Comparison of ENCODE assay signal across 15 cellular contexts in genomic region chr17:2267354-2267753, GRCh38. TPM values are rescaled to one million over a fixed set of nuclear protein-coding genes. Genes with fewer than 3 reads are reported as not detected.
DNase-seq lines count a peak whose midpoint lies in the region; ATAC-seq and TF ChIP-seq lines count a peak whose summit lies in the region.
"Had no signal": no experiment of that assay in that cellular context is flagged by ENCODE, and none has a peak within 500 bp of the region (broad histone marks: within the 10 kb centered on the region; RNA-seq: fewer than 3 reads in every experiment).

No MANE protein-coding gene starts in this region.

- no peaks in the 10 kb centered on the region for H3K27me3 ChIP-seq in MM.1S (replicated peaks; ENCODE audit: insufficient read depth, low read length)
- no peaks in the 10 kb centered on the region for H3K27me3 ChIP-seq in spleen (replicated peaks in 1 of 7)

- H3K36me3 Mint-ChIP-seq in activated CD4-positive, alpha-beta T cell treated with anti-CD3 and anti-CD28 coated beads for 36 hours (ENCODE audit: low read depth), result peaks cover 54% of the 10 kb centered on the region
- peaks cover 27% of the 10 kb centered on the region for H3K36me3 Mint-ChIP-seq in activated naive CD8-positive, alpha-beta T cell treated with anti-CD3 and anti-CD28 coated beads, Interleukin-2, amount 10 ng/mL, durations not matched to agents 7 days and 5 days

- CTCF ChIA-PET in activated CD4-positive, alpha-beta T cell treated with anti-CD3 and anti-CD28 coated beads for 36 hours (lab: Charles Lee), result interaction anchor here (0.6 to 3.1 kb wide), 7 partner anchors 14 to 212 kb away, joined by 3 to 14 read pairs (median 4); partner anchors contain the start of gene HIC1

- no peak for DNase-seq in activated CD4-positive, alpha-beta T cell treated with anti-CD3 and anti-CD28 coated beads for 36 hours
- DNase-seq in activated CD4-positive, alpha-beta T cell treated with anti-CD3 and anti-CD28 coated beads for 1 hour, result no peak
- DNase-seq in MM.1S (no peak), spleen (no peak), NCI-H748 (lab: John Stamatoyannopoulos, UW; ENCODE audit: unreplicated experiment) (no peak), C1 segment of cervical spinal cord (lab: John Stamatoyannopoulos, UW) (no peak)
- no peak for DNase-seq in activated naive CD8-positive, alpha-beta T cell treated with anti-CD3 and anti-CD28 coated beads, Interleukin-2, amount 10 ng/mL, durations not matched to agents 7 days and 5 days
- DNase-seq: NCI-H1930, NCI-H524 treated with DMSO at 0.1 percent for 48 hours, PC-9, posterior cingulate gyrus, WERI-Rb-1 had no signal

- H3F3A ChIP-seq in MM.1S (ENCODE audit: insufficient read depth, low read length), result peaks cover 27% of the 10 kb centered on the region

- H3K4me3 Mint-ChIP-seq in activated CD4-positive, alpha-beta T cell treated with anti-CD3 and anti-CD28 coated beads for 36 hours, result peak overlapping the region; percentile 72
- H3K4me3 Mint-ChIP-seq in activated naive CD8-positive, alpha-beta T cell treated with anti-CD3 and anti-CD28 coated beads, Interleukin-2, amount 10 ng/mL, durations not matched to agents 7 days and 5 days, result peak overlapping the region; percentile 85
- H3K4me3 Mint-ChIP-seq: brain had no signal

- peak overlapping the region; percentile 56; the same call in 1 of the 2 replicates for H3K9ac ChIP-seq in MM.1S (ENCODE audit: low read length)

- H3K27ac ChIP-seq in MM.1S (ENCODE audit: low read length) (peak overlapping the region; percentile 92; the same call in 1 of the 2 replicates), spleen (peak overlapping the region in 7 of 8 donors; percentile 80 to 91 (median 83))
- H3K27ac ChIP-seq: PC-9, SK-N-MC, WERI-Rb-1 had no signal

- peak overlapping the region; percentile 98 for H3K27ac Mint-ChIP-seq in activated CD4-positive, alpha-beta T cell treated with anti-CD3 and anti-CD28 coated beads for 36 hours
- peak overlapping the region; percentile 98 for H3K27ac Mint-ChIP-seq in activated naive CD8-positive, alpha-beta T cell treated with anti-CD3 and anti-CD28 coated beads, Interleukin-2, amount 10 ng/mL, durations not matched to agents 7 days and 5 days

- no peaks in the 10 kb centered on the region for H3K9me3 Mint-ChIP-seq in activated CD4-positive, alpha-beta T cell treated with anti-CD3 and anti-CD28 coated beads for 36 hours (ENCODE audit: low read depth)
- no peaks in the 10 kb centered on the region for H3K9me3 Mint-ChIP-seq in activated naive CD8-positive, alpha-beta T cell treated with anti-CD3 and anti-CD28 coated beads, Interleukin-2, amount 10 ng/mL, durations not matched to agents 7 days and 5 days
- H3K9me3 Mint-ChIP-seq: brain had no signal

- H3K4me1 ChIP-seq in MM.1S (ENCODE audit: low read length) (peaks cover 35% of the 10 kb centered on the region), spleen (peaks cover 21 to 86% (median 50%) of the 10 kb centered on the region in 6 donors)

- no peak overlapping the region for H2AFZ ChIP-seq in MM.1S (ENCODE audit: low read length)
- H2AFZ ChIP-seq: PC-9 had no signal

- peaks cover 83% of the 10 kb centered on the region for H3K4me1 Mint-ChIP-seq in activated CD4-positive, alpha-beta T cell treated with anti-CD3 and anti-CD28 coated beads for 36 hours
- peaks cover 70% of the 10 kb centered on the region for H3K4me1 Mint-ChIP-seq in activated naive CD8-positive, alpha-beta T cell treated with anti-CD3 and anti-CD28 coated beads, Interleukin-2, amount 10 ng/mL, durations not matched to agents 7 days and 5 days

- H3K9me3 ChIP-seq in MM.1S (replicated peaks; ENCODE audit: insufficient read depth, low read length), result no peaks in the 10 kb centered on the region
- no peaks in the 10 kb centered on the region for H3K9me3 ChIP-seq in spleen

- H3K4me3 ChIP-seq in MM.1S (ENCODE audit: low read length), result peak overlapping the region; percentile 19; the same call in 1 of the 2 replicates
- H3K4me3 ChIP-seq in spleen, result no peak overlapping the region
- H3K4me3 ChIP-seq: PC-9, SK-N-MC had no signal

- H4K20me1 ChIP-seq in MM.1S (ENCODE audit: insufficient read depth, low read length), result no peaks in the 10 kb centered on the region

- WGBS in spleen, 5 donors, result 93 to 96% (median 95%) methylated on average over 4 of the region's 4 CpGs

- no peak for ATAC-seq in activated CD4-positive, alpha-beta T cell treated with anti-CD3 and anti-CD28 coated beads for 36 hours
- ATAC-seq in activated naive CD8-positive, alpha-beta T cell treated with anti-CD3 and anti-CD28 coated beads, Interleukin-2, amount 10 ng/mL, durations not matched to agents 7 days and 5 days (ENCODE audit: low read depth), result no peak
- no peak for ATAC-seq in GM21723 (IDR thresholded peaks at IDR 0.05; ENCODE audit: unreplicated experiment)

- POLR2A ChIA-PET in activated CD4-positive, alpha-beta T cell treated with anti-CD3 and anti-CD28 coated beads for 36 hours (lab: Charles Lee), result interaction anchor here (1.4 kb wide), 1 partner anchor 9 kb away, joined by 8 read pairs; no protein-coding TSS in a partner anchor
- POLR2A ChIA-PET in activated naive CD8-positive, alpha-beta T cell treated with anti-CD3 and anti-CD28 coated beads, Interleukin-2, amount 10 ng/mL, durations not matched to agents 7 days and 5 days (lab: Charles Lee), result interaction anchor here (0.6 to 7.1 kb wide), 9 partner anchors 8 to 821 kb away, joined by 4 to 86 read pairs (median 23); partner anchors contain the start of gene HIC1

- H3K9me2 ChIP-seq in MM.1S (replicated peaks; ENCODE audit: insufficient read depth, low read length), result no peaks in the 10 kb centered on the region

- TF ChIP-seq POLR2A in spleen (IDR thresholded peaks at IDR 0.05), result no peak

- intact Hi-C loops in activated CD4-positive, alpha-beta T cell treated with anti-CD3 and anti-CD28 coated beads for 36 hours (cut with DNase I, micrococcal nuclease), result loop anchor here (2.0 to 5.0 kb wide), 3 partner anchors 15 to 550 kb away; partner anchors contain the start of gene RPA1 (in 1 of the 2)
- intact Hi-C loops in spleen (cut with DNase I; ENCODE audit: low total_unique reads), result no loop called here

- H3K4me2 ChIP-seq in MM.1S (ENCODE audit: low read depth, low read length), result peak overlapping the region; percentile 87
- H3K4me2 ChIP-seq: PC-9 had no signal

- TF ChIP-seq CTCF in MM.1S (IDR thresholded peaks at IDR 0.05; ENCODE audit: low read length) (no peak), spleen (IDR thresholded peaks at IDR 0.05 in 8 of 11, conservative IDR thresholded peaks at IDR 0.05 in 3 of 11) (no peak)

- no peaks in the 10 kb centered on the region for H3K27me3 Mint-ChIP-seq in activated CD4-positive, alpha-beta T cell treated with anti-CD3 and anti-CD28 coated beads for 36 hours
- no peaks in the 10 kb centered on the region for H3K27me3 Mint-ChIP-seq in activated naive CD8-positive, alpha-beta T cell treated with anti-CD3 and anti-CD28 coated beads, Interleukin-2, amount 10 ng/mL, durations not matched to agents 7 days and 5 days
- H3K27me3 Mint-ChIP-seq: brain had no signal

- no peaks in the 10 kb centered on the region for H3K36me3 ChIP-seq in MM.1S (replicated peaks; ENCODE audit: insufficient read depth, low read length)
- H3K36me3 ChIP-seq in spleen, result peaks cover 0 to 57% (median 0%) of the 10 kb centered on the region in 6 donors

- H3K79me2 ChIP-seq in MM.1S (ENCODE audit: low read length), result peaks cover 33% of the 10 kb centered on the region

RNA-seq across cellular contexts. Expression of gene SMG6, which starts 36.2 kb away (rescaled TPM):
- 10 to 100 TPM; 28.5 to 31.4 TPM for total RNA-seq in activated CD4-positive, alpha-beta T cell treated with anti-CD3 and anti-CD28 coated beads for 36 hours
- total RNA-seq in activated naive CD8-positive, alpha-beta T cell treated with anti-CD3 and anti-CD28 coated beads, Interleukin-2, amount 10 ng/mL, durations not matched to agents 7 days and 5 days, result 10 to 100 TPM; 48.5 to 58.3 TPM
- total RNA-seq in spleen, result 10 to 100 TPM; 20.1 to 44.2 (median 34.1) TPM
- polyA plus RNA-seq in spleen, result 10 to 100 TPM in 2 of 3 donors, 1 to 10 TPM in 1; 9.7 to 14.3 (median 12.1) TPM

RNA-seq across cellular contexts. Expression of gene SRR, which starts 36.4 kb away (rescaled TPM):
- 10 to 100 TPM; 15.4 to 18.3 TPM for total RNA-seq in activated CD4-positive, alpha-beta T cell treated with anti-CD3 and anti-CD28 coated beads for 36 hours
- total RNA-seq in activated naive CD8-positive, alpha-beta T cell treated with anti-CD3 and anti-CD28 coated beads, Interleukin-2, amount 10 ng/mL, durations not matched to agents 7 days and 5 days, result 10 to 100 TPM; 16.3 to 19.8 TPM
- 10 to 100 TPM in 2 of 7 donors, 1 to 10 TPM in 5; 4.0 to 16.2 (median 8.3) TPM for total RNA-seq in spleen
- 1 to 10 TPM; 3.5 to 5.7 (median 4.5) TPM for polyA plus RNA-seq in spleen
